Comparison of ENCODE assay signal across 9 cellular contexts in genomic region chr15:67091966-67092677, GRCh38. TPM values are rescaled to one million over a fixed set of nuclear protein-coding genes. Genes with fewer than 3 reads are reported as not detected.
DNase-seq lines count a peak whose midpoint lies in the region; ATAC-seq and TF ChIP-seq lines count a peak whose summit lies in the region.
"Had no signal": no experiment of that assay in that cellular context is flagged by ENCODE, and none has a peak within 500 bp of the region (broad histone marks: within the 10 kb centered on the region; RNA-seq: fewer than 3 reads in every experiment).

No MANE protein-coding gene starts in this region.

- peaks cover 99% of the 10 kb centered on the region for H3K4me1 Mint-ChIP-seq in activated CD8-positive, alpha-beta memory T cell treated with anti-CD3 and anti-CD28 coated beads, Interleukin-2, amount 10 ng/mL, durations not matched to agents 7 days and 5 days
- H3K4me1 Mint-ChIP-seq in T-helper 2 cell treated with Interferon-gamma antibody and Interleukin-4, amounts not matched to agents 5 μg/mL and 100 μg/mL, for 36 hours (ENCODE audit: low read depth): peaks cover 86% of the 10 kb centered on the region
- peaks cover 98% of the 10 kb centered on the region for H3K4me1 Mint-ChIP-seq in stimulated activated naive CD8-positive, alpha-beta T cell treated with anti-CD3 and anti-CD28 coated beads, Interleukin-15, amount 100 ng/mL, for 72 hours

- H3K4me3 ChIP-seq in right atrium auricular region (no peak overlapping the region), tibial nerve (no peak overlapping the region)

- no peak for TF ChIP-seq EP300 in tibial nerve (IDR thresholded peaks at IDR 0.05)

- TF ChIP-seq POLR2A in tibial nerve (IDR thresholded peaks at IDR 0.05): no peak

- H3K27ac ChIP-seq in right atrium auricular region (peak overlapping the region; percentile 12 to 49), tibial nerve (peak overlapping the region in 2 of 4 donors; percentile 27 to 34)

- 66 to 73% methylated on average over 7 of the region's 7 CpGs for WGBS in tibial nerve, 2 donors

- H3K36me3 Mint-ChIP-seq in activated CD8-positive, alpha-beta memory T cell treated with anti-CD3 and anti-CD28 coated beads, Interleukin-2, amount 10 ng/mL, durations not matched to agents 7 days and 5 days: peaks cover 54% of the 10 kb centered on the region
- peaks cover 62% of the 10 kb centered on the region for H3K36me3 Mint-ChIP-seq in T-helper 2 cell treated with Interferon-gamma antibody and Interleukin-4, amounts not matched to agents 5 μg/mL and 100 μg/mL, for 36 hours (ENCODE audit: low read depth)

- H3K4me1 ChIP-seq in right atrium auricular region: peaks cover 0 to 70% of the 10 kb centered on the region in 2 donors
- H3K4me1 ChIP-seq in tibial nerve: peaks cover 0 to 74% (median 42%) of the 10 kb centered on the region in 4 donors

- H3K36me3 ChIP-seq in right atrium auricular region (no peaks in the 10 kb centered on the region), tibial nerve (peaks cover 0 to 20% (median 0%) of the 10 kb centered on the region in 3 donors)

- H3K27me3 Mint-ChIP-seq in activated CD8-positive, alpha-beta memory T cell treated with anti-CD3 and anti-CD28 coated beads, Interleukin-2, amount 10 ng/mL, durations not matched to agents 7 days and 5 days: no peaks in the 10 kb centered on the region
- H3K27me3 Mint-ChIP-seq in T-helper 2 cell treated with Interferon-gamma antibody and Interleukin-4, amounts not matched to agents 5 μg/mL and 100 μg/mL, for 36 hours (ENCODE audit: low read depth): no peaks in the 10 kb centered on the region
- H3K27me3 Mint-ChIP-seq in stimulated activated naive CD8-positive, alpha-beta T cell treated with anti-CD3 and anti-CD28 coated beads, Interleukin-15, amount 100 ng/mL, for 72 hours: peaks cover 18% of the 10 kb centered on the region

- peak overlapping the region; percentile 86 for H3K27ac Mint-ChIP-seq in activated CD8-positive, alpha-beta memory T cell treated with anti-CD3 and anti-CD28 coated beads, Interleukin-2, amount 10 ng/mL, durations not matched to agents 7 days and 5 days
- peak overlapping the region; percentile 87 for H3K27ac Mint-ChIP-seq in T-helper 2 cell treated with Interferon-gamma antibody and Interleukin-4, amounts not matched to agents 5 μg/mL and 100 μg/mL, for 36 hours
- H3K27ac Mint-ChIP-seq in stimulated activated naive CD8-positive, alpha-beta T cell treated with anti-CD3 and anti-CD28 coated beads, Interleukin-15, amount 100 ng/mL, for 72 hours: peak overlapping the region; percentile 94 to 97

- H3K27me3 ChIP-seq in right atrium auricular region: no peaks in the 10 kb centered on the region
- H3K27me3 ChIP-seq in tibial nerve: no peaks in the 10 kb centered on the region

- no peak for TF ChIP-seq CTCF in right atrium auricular region (IDR thresholded peaks at IDR 0.05)
- no peak for TF ChIP-seq CTCF in tibial nerve (IDR thresholded peaks at IDR 0.05)

- H3K4me3 Mint-ChIP-seq in activated CD8-positive, alpha-beta memory T cell treated with anti-CD3 and anti-CD28 coated beads, Interleukin-2, amount 10 ng/mL, durations not matched to agents 7 days and 5 days: peak overlapping the region; percentile 7
- H3K4me3 Mint-ChIP-seq in T-helper 2 cell treated with Interferon-gamma antibody and Interleukin-4, amounts not matched to agents 5 μg/mL and 100 μg/mL, for 36 hours: peak overlapping the region; percentile 85
- H3K4me3 Mint-ChIP-seq in stimulated activated naive CD8-positive, alpha-beta T cell treated with anti-CD3 and anti-CD28 coated beads, Interleukin-15, amount 100 ng/mL, for 72 hours: peak overlapping the region; percentile 36 to 70

- no peak for ATAC-seq in activated CD8-positive, alpha-beta memory T cell treated with anti-CD3 and anti-CD28 coated beads, Interleukin-2, amount 10 ng/mL, durations not matched to agents 7 days and 5 days
- ATAC-seq in stimulated activated naive CD8-positive, alpha-beta T cell treated with anti-CD3 and anti-CD28 coated beads, Interleukin-15, amount 100 ng/mL, for 72 hours: no peak
- ATAC-seq in left lobe of liver: no peak

- CTCF ChIA-PET in activated CD8-positive, alpha-beta memory T cell treated with anti-CD3 and anti-CD28 coated beads, Interleukin-2, amount 10 ng/mL, durations not matched to agents 7 days and 5 days (lab: Charles Lee): interaction anchor here (0.9 to 4.6 kb wide), 6 partner anchors 8 to 38 kb away, joined by 3 to 20 read pairs (median 3); no protein-coding TSS in a partner anchor

- no peaks in the 10 kb centered on the region for H3K9me3 ChIP-seq in right atrium auricular region
- no peaks in the 10 kb centered on the region for H3K9me3 ChIP-seq in tibial nerve

- no peaks in the 10 kb centered on the region for H3K9me3 Mint-ChIP-seq in activated CD8-positive, alpha-beta memory T cell treated with anti-CD3 and anti-CD28 coated beads, Interleukin-2, amount 10 ng/mL, durations not matched to agents 7 days and 5 days (ENCODE audit: low read depth)
- H3K9me3 Mint-ChIP-seq in T-helper 2 cell treated with Interferon-gamma antibody and Interleukin-4, amounts not matched to agents 5 μg/mL and 100 μg/mL, for 36 hours: no peaks in the 10 kb centered on the region
- no peaks in the 10 kb centered on the region for H3K9me3 Mint-ChIP-seq in stimulated activated naive CD8-positive, alpha-beta T cell treated with anti-CD3 and anti-CD28 coated beads, Interleukin-15, amount 100 ng/mL, for 72 hours

- DNase-seq in activated CD8-positive, alpha-beta memory T cell treated with anti-CD3 and anti-CD28 coated beads, Interleukin-2, amount 10 ng/mL, durations not matched to agents 7 days and 5 days: no peak
- DNase-seq in activated CD8-positive, alpha-beta memory T cell treated with anti-CD3 and anti-CD28 coated beads for 24 hours: no peak
- no peak for DNase-seq in T-helper 2 cell treated with Interferon-gamma antibody and Interleukin-4, amounts not matched to agents 5 μg/mL and 100 μg/mL, for 36 hours (ENCODE audit: low spot score)
- DNase-seq in right atrium auricular region (ENCODE audit: low spot score) (no peak), NCI-H2107 treated with DMSO at 0.1 percent for 48 hours (lab: John Stamatoyannopoulos, UW; ENCODE audit: unreplicated experiment) (no peak), left lobe of liver (ENCODE audit: low spot score) (no peak), tibial nerve (ENCODE audit: low spot score in 2 of 2) (no peak)
- DNase-seq in stimulated activated naive CD8-positive, alpha-beta T cell treated with anti-CD3 and anti-CD28 coated beads, Interleukin-15, amount 100 ng/mL, for 72 hours: no peak
- DNase-seq: trophoblast cell had no signal

RNA-seq across cellular contexts. Expression of gene SMAD3, which starts 26.7 kb away (rescaled TPM):
- total RNA-seq in activated CD8-positive, alpha-beta memory T cell treated with anti-CD3 and anti-CD28 coated beads, Interleukin-2, amount 10 ng/mL, durations not matched to agents 7 days and 5 days: 10 to 100 TPM; 87.1 to 88.0 TPM
- total RNA-seq in right atrium auricular region (10 to 100 TPM; 20.8 to 37.8 TPM), left lobe of liver (17.1 TPM), tibial nerve (10 to 100 TPM; 36.3 to 68.6 (median 44.1) TPM)

Comparison
In these comparisons a context has a peak if more than half of its experiments do, and no peak if none do; other contexts are left out.
1. H3K4me3 Mint-ChIP-seq: peak in every context shown above with its lines; median percentile 85 in T-helper 2 cell treated with Interferon-gamma antibody and Interleukin-4, amounts not matched to agents 5 μg/mL and 100 μg/mL, for 36 hours; 53 in stimulated activated naive CD8-positive, alpha-beta T cell treated with anti-CD3 and anti-CD28 coated beads, Interleukin-15, amount 100 ng/mL, for 72 hours; 7 in activated CD8-positive, alpha-beta memory T cell treated with anti-CD3 and anti-CD28 coated beads, Interleukin-2, amount 10 ng/mL, durations not matched to agents 7 days and 5 days.